In the genomic region with DNA sequence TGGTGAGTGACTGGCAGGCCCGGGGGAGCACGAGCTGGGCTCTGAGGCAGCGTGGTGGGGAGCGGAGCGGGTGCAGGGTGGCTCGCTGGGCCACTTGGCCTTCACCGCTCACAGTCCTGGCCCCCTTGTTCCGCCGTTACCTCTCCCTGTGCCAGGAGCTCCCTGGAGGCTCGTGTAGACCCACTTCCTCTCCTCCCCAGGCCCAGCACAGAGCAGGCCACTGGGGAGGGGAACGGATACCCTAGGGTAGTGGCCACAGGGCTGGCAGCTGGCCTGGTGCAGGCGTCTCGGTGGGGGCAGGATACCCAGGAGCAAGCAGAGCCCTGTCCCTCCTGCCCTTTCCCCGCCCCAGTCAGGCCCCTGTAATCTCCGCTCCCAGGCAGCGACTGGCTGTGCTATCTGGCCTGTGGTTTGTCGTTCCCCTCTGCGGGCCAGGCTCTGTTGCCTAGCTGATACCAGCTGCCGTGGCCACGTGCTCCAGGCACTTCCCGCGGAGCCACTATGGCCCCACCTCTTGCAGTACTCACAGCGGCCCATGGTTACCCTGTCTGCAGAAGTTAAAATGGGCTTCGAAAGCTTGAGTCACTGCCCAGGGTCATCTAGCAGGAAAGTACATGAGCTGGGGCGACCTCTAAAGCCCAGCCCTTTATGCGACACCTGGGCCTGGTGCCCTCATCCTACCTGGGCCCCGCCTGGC, we compare ENCODE assay signal across 1 cellular context.
TF ChIP-seq lines count a peak whose summit lies in the region.

No MANE protein-coding gene starts in this region.

TF ChIP-seq in K562, 482 proteins besides CTCF, POLR2A, EP300 and RAD21 (continued from another document and continues in another):
- TF ChIP-seq, protein P1, sequence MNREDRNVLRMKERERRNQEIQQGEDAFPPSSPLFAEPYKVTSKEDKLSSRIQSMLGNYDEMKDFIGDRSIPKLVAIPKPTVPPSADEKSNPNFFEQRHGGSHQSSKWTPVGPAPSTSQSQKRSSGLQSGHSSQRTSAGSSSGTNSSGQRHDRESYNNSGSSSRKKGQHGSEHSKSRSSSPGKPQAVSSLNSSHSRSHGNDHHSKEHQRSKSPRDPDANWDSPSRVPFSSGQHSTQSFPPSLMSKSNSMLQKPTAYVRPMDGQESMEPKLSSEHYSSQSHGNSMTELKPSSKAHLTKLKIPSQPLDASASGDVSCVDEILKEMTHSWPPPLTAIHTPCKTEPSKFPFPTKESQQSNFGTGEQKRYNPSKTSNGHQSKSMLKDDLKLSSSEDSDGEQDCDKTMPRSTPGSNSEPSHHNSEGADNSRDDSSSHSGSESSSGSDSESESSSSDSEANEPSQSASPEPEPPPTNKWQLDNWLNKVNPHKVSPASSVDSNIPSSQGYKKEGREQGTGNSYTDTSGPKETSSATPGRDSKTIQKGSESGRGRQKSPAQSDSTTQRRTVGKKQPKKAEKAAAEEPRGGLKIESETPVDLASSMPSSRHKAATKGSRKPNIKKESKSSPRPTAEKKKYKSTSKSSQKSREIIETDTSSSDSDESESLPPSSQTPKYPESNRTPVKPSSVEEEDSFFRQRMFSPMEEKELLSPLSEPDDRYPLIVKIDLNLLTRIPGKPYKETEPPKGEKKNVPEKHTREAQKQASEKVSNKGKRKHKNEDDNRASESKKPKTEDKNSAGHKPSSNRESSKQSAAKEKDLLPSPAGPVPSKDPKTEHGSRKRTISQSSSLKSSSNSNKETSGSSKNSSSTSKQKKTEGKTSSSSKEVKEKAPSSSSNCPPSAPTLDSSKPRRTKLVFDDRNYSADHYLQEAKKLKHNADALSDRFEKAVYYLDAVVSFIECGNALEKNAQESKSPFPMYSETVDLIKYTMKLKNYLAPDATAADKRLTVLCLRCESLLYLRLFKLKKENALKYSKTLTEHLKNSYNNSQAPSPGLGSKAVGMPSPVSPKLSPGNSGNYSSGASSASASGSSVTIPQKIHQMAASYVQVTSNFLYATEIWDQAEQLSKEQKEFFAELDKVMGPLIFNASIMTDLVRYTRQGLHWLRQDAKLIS (CRISPR knock-in tag; IDR thresholded peaks at IDR 0.05) = peak; percentile 83; the same call in 1 of the 2 replicates
- TF ChIP-seq ZNF12 (CRISPR knock-in tag; IDR thresholded peaks at IDR 0.05) (peak; percentile 65; the same call in 1 of the 2 replicates), ZBED1 (IDR thresholded peaks at IDR 0.05) (peak; percentile 95), MYNN (IDR thresholded peaks at IDR 0.05) (peak; percentile 96), MYNN (CRISPR knock-in tag; IDR thresholded peaks at IDR 0.05) (no peak), RBBP5 (IDR thresholded peaks at IDR 0.05; ENCODE audit: borderline replicate concordance, insufficient read depth, low read length, poor library complexity, severe bottlenecking) (peak; percentile 53), ZNF197 (CRISPR knock-in tag; IDR thresholded peaks at IDR 0.05; ENCODE audit: low read depth) (peak; percentile 98), ZBTB7A (IDR thresholded peaks at IDR 0.05; ENCODE audit: borderline replicate concordance, control insufficient read depth, low read depth, low read length) (peak; percentile 40; the same call in 1 of the 2 replicates), NCOA1 (IDR thresholded peaks at IDR 0.05; ENCODE audit: low read depth) (peak; percentile 92), SAFB (IDR thresholded peaks at IDR 0.05; ENCODE audit: borderline replicate concordance, low read depth, low read length) (no peak), TEAD2 (tag; IDR thresholded peaks at IDR 0.05) (no peak), TEAD1 (CRISPR knock-in tag; IDR thresholded peaks at IDR 0.05) (peak; percentile 86 to 92), ZBTB8A (IDR thresholded peaks at IDR 0.05; ENCODE audit: partially characterized antibody) (no peak), FOXK2 (conservative IDR thresholded peaks at IDR 0.05 in 1 of 2, IDR thresholded peaks at IDR 0.05 in 1 of 2; ENCODE audit: low read depth in 2 of 2) (peak; percentile 70 to 87; a peak in 3 of 4 replicates), ZNF124 (CRISPR knock-in tag; IDR thresholded peaks at IDR 0.05) (no peak), SRSF9 (IDR thresholded peaks at IDR 0.05; ENCODE audit: borderline replicate concordance, low read depth, low read length) (no peak), BCL6 (CRISPR knock-in tag; IDR thresholded peaks at IDR 0.05) (no peak), ZNF408 (CRISPR knock-in tag; IDR thresholded peaks at IDR 0.05; ENCODE audit: low read depth) (no peak), ZFX (CRISPR knock-in tag; IDR thresholded peaks at IDR 0.05) (peak; percentile 84), ZKSCAN8 (CRISPR knock-in tag; IDR thresholded peaks at IDR 0.05) (peak; percentile 83; the same call in 1 of the 2 replicates), MED1 (CRISPR knock-in tag; IDR thresholded peaks at IDR 0.05; ENCODE audit: borderline replicate concordance) (no peak), TBP (optimal IDR thresholded peaks at IDR 0.05; ENCODE audit: low read depth, low read length) (peak; percentile 16), TAF7 (tag; IDR thresholded peaks at IDR 0.05) (no peak), NCOR1 (IDR thresholded peaks at IDR 0.05) (peak; percentile 99), PHB (CRISPR knock-in tag; IDR thresholded peaks at IDR 0.05) (no peak), GABPA (tag; conservative IDR thresholded peaks at IDR 0.05; ENCODE audit: low read depth) (peak; percentile 45; the same call in 1 of the 2 replicates), TAL1 (IDR thresholded peaks at IDR 0.05) (peak; percentile 99), CHD4 (IDR thresholded peaks at IDR 0.05; ENCODE audit: insufficient read depth, insufficient replicate concordance, low read depth, low read length, poor library complexity, severe bottlenecking) (no peak), ZNF707 (CRISPR knock-in tag; conservative IDR thresholded peaks at IDR 0.05) (no peak), SOX6 (IDR thresholded peaks at IDR 0.05) (peak; percentile 97), EGR1 (conservative IDR thresholded peaks at IDR 0.05) (peak; percentile 26; the same call in 1 of the 2 replicates), ZBTB1 (CRISPR knock-in tag; IDR thresholded peaks at IDR 0.05; ENCODE audit: borderline replicate concordance, low read depth) (peak; percentile 88; the same call in 1 of the 2 replicates), TFAM (CRISPR knock-in tag; conservative IDR thresholded peaks at IDR 0.05) (no peak), NCOA4 (IDR thresholded peaks at IDR 0.05; ENCODE audit: partially characterized antibody) (no peak), MBD2 (IDR thresholded peaks at IDR 0.05; ENCODE audit: borderline replicate concordance, low read depth) (peak; percentile 91), ZNF79 (CRISPR knock-in tag; IDR thresholded peaks at IDR 0.05; ENCODE audit: low read depth) (no peak), HNRNPL (IDR thresholded peaks at IDR 0.05; ENCODE audit: low read depth, low read length) (0 out of 2 replicates have a peak, but pooled peaks have one; percentile 60)
- TF ChIP-seq, protein P2, sequence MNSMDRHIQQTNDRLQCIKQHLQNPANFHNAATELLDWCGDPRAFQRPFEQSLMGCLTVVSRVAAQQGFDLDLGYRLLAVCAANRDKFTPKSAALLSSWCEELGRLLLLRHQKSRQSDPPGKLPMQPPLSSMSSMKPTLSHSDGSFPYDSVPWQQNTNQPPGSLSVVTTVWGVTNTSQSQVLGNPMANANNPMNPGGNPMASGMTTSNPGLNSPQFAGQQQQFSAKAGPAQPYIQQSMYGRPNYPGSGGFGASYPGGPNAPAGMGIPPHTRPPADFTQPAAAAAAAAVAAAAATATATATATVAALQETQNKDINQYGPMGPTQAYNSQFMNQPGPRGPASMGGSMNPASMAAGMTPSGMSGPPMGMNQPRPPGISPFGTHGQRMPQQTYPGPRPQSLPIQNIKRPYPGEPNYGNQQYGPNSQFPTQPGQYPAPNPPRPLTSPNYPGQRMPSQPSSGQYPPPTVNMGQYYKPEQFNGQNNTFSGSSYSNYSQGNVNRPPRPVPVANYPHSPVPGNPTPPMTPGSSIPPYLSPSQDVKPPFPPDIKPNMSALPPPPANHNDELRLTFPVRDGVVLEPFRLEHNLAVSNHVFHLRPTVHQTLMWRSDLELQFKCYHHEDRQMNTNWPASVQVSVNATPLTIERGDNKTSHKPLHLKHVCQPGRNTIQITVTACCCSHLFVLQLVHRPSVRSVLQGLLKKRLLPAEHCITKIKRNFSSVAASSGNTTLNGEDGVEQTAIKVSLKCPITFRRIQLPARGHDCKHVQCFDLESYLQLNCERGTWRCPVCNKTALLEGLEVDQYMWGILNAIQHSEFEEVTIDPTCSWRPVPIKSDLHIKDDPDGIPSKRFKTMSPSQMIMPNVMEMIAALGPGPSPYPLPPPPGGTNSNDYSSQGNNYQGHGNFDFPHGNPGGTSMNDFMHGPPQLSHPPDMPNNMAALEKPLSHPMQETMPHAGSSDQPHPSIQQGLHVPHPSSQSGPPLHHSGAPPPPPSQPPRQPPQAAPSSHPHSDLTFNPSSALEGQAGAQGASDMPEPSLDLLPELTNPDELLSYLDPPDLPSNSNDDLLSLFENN (IDR thresholded peaks at IDR 0.05; ENCODE audit: low read depth in 2 of 2, low read length in 2 of 2) = peak in 1 of 2 experiments; percentile 99; a peak in 2 of 4 replicates
- TF ChIP-seq, protein P3, sequence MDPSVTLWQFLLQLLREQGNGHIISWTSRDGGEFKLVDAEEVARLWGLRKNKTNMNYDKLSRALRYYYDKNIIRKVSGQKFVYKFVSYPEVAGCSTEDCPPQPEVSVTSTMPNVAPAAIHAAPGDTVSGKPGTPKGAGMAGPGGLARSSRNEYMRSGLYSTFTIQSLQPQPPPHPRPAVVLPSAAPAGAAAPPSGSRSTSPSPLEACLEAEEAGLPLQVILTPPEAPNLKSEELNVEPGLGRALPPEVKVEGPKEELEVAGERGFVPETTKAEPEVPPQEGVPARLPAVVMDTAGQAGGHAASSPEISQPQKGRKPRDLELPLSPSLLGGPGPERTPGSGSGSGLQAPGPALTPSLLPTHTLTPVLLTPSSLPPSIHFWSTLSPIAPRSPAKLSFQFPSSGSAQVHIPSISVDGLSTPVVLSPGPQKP (CRISPR knock-in tag; IDR thresholded peaks at IDR 0.05) = no peak
- TF ChIP-seq, protein P4, sequence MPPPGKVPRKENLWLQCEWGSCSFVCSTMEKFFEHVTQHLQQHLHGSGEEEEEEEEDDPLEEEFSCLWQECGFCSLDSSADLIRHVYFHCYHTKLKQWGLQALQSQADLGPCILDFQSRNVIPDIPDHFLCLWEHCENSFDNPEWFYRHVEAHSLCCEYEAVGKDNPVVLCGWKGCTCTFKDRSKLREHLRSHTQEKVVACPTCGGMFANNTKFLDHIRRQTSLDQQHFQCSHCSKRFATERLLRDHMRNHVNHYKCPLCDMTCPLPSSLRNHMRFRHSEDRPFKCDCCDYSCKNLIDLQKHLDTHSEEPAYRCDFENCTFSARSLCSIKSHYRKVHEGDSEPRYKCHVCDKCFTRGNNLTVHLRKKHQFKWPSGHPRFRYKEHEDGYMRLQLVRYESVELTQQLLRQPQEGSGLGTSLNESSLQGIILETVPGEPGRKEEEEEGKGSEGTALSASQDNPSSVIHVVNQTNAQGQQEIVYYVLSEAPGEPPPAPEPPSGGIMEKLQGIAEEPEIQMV (tag; conservative IDR thresholded peaks at IDR 0.05; ENCODE audit: low read depth) = no peak; the same call in 1 of the 2 replicates
- TF ChIP-seq, protein P5, sequence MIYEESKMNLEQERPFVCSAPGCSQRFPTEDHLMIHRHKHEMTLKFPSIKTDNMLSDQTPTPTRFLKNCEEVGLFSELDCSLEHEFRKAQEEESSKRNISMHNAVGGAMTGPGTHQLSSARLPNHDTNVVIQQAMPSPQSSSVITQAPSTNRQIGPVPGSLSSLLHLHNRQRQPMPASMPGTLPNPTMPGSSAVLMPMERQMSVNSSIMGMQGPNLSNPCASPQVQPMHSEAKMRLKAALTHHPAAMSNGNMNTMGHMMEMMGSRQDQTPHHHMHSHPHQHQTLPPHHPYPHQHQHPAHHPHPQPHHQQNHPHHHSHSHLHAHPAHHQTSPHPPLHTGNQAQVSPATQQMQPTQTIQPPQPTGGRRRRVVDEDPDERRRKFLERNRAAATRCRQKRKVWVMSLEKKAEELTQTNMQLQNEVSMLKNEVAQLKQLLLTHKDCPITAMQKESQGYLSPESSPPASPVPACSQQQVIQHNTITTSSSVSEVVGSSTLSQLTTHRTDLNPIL (CRISPR knock-in tag; IDR thresholded peaks at IDR 0.05) = no peak
- TF ChIP-seq, protein P6, sequence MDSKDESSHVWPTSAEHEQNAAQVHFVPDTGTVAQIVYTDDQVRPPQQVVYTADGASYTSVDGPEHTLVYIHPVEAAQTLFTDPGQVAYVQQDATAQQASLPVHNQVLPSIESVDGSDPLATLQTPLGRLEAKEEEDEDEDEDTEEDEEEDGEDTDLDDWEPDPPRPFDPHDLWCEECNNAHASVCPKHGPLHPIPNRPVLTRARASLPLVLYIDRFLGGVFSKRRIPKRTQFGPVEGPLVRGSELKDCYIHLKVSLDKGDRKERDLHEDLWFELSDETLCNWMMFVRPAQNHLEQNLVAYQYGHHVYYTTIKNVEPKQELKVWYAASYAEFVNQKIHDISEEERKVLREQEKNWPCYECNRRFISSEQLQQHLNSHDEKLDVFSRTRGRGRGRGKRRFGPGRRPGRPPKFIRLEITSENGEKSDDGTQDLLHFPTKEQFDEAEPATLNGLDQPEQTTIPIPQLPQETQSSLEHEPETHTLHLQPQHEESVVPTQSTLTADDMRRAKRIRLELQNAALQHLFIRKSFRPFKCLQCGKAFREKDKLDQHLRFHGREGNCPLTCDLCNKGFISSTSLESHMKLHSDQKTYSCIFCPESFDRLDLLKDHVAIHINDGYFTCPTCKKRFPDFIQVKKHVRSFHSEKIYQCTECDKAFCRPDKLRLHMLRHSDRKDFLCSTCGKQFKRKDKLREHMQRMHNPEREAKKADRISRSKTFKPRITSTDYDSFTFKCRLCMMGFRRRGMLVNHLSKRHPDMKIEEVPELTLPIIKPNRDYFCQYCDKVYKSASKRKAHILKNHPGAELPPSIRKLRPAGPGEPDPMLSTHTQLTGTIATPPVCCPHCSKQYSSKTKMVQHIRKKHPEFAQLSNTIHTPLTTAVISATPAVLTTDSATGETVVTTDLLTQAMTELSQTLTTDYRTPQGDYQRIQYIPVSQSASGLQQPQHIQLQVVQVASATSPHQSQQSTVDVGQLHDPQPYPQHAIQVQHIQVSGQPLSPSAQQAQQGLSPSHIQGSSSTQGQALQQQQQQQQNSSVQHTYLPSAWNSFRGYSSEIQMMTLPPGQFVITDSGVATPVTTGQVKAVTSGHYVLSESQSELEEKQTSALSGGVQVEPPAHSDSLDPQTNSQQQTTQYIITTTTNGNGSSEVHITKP (IDR thresholded peaks at IDR 0.05; ENCODE audit: partially characterized antibody) = peak; percentile 17
- TF ChIP-seq, protein P7, sequence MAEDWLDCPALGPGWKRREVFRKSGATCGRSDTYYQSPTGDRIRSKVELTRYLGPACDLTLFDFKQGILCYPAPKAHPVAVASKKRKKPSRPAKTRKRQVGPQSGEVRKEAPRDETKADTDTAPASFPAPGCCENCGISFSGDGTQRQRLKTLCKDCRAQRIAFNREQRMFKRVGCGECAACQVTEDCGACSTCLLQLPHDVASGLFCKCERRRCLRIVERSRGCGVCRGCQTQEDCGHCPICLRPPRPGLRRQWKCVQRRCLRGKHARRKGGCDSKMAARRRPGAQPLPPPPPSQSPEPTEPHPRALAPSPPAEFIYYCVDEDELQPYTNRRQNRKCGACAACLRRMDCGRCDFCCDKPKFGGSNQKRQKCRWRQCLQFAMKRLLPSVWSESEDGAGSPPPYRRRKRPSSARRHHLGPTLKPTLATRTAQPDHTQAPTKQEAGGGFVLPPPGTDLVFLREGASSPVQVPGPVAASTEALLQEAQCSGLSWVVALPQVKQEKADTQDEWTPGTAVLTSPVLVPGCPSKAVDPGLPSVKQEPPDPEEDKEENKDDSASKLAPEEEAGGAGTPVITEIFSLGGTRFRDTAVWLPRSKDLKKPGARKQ (CRISPR knock-in tag; IDR thresholded peaks at IDR 0.05) = no peak
- TF ChIP-seq, protein P8, sequence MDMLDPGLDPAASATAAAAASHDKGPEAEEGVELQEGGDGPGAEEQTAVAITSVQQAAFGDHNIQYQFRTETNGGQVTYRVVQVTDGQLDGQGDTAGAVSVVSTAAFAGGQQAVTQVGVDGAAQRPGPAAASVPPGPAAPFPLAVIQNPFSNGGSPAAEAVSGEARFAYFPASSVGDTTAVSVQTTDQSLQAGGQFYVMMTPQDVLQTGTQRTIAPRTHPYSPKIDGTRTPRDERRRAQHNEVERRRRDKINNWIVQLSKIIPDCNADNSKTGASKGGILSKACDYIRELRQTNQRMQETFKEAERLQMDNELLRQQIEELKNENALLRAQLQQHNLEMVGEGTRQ (CRISPR knock-in tag; IDR thresholded peaks at IDR 0.05) = peak; percentile 95
